Comparison of ENCODE assay signal across 11 cellular contexts in genomic region chr19:45782820-45783785, GRCh38. TPM values are rescaled to one million over a fixed set of nuclear protein-coding genes. Genes with fewer than 3 reads are reported as not detected.
DNase-seq lines count a peak whose midpoint lies in the region; ATAC-seq and TF ChIP-seq lines count a peak whose summit lies in the region.
"Had no signal": no experiment of that assay in that cellular context is flagged by ENCODE, and none has a peak within 500 bp of the region (broad histone marks: within the 10 kb centered on the region; RNA-seq: fewer than 3 reads in every experiment).

No MANE protein-coding gene starts in this region.

- H3K27ac Mint-ChIP-seq in endodermal cell: no peak overlapping the region
- peak overlapping the region; percentile 85 for H3K27ac Mint-ChIP-seq in mesothelial cell of epicardium
- no peak overlapping the region for H3K27ac Mint-ChIP-seq in activated CD8-positive, alpha-beta T cell treated with anti-CD3 and anti-CD28 coated beads, Interleukin-2, amount 10 ng/mL, durations not matched to agents 7 days and 5 days
- H3K27ac Mint-ChIP-seq in activated naive CD4-positive, alpha-beta T cell treated with anti-CD3 and anti-CD28 coated beads, Interleukin-2, amount 10 ng/mL, durations not matched to agents 7 days and 5 days: no peak overlapping the region

- intact Hi-C loops in uterus (cut with DNase I; ENCODE audit: low total_unique reads): no loop called here

- H3K36me3 Mint-ChIP-seq in endodermal cell (ENCODE audit: low read depth): peaks cover 30% of the 10 kb centered on the region
- H3K36me3 Mint-ChIP-seq in mesothelial cell of epicardium: peaks cover 13% of the 10 kb centered on the region
- H3K36me3 Mint-ChIP-seq in activated CD8-positive, alpha-beta T cell treated with anti-CD3 and anti-CD28 coated beads, Interleukin-2, amount 10 ng/mL, durations not matched to agents 7 days and 5 days (ENCODE audit: low read depth): peaks cover 8% of the 10 kb centered on the region
- H3K36me3 Mint-ChIP-seq in activated naive CD4-positive, alpha-beta T cell treated with anti-CD3 and anti-CD28 coated beads, Interleukin-2, amount 10 ng/mL, durations not matched to agents 7 days and 5 days: peaks cover 19% of the 10 kb centered on the region

- no peak overlapping the region for H3K4me3 Mint-ChIP-seq in endodermal cell
- H3K4me3 Mint-ChIP-seq in mesothelial cell of epicardium: peak overlapping the region; percentile 45
- no peak overlapping the region for H3K4me3 Mint-ChIP-seq in activated CD8-positive, alpha-beta T cell treated with anti-CD3 and anti-CD28 coated beads, Interleukin-2, amount 10 ng/mL, durations not matched to agents 7 days and 5 days
- H3K4me3 Mint-ChIP-seq in activated naive CD4-positive, alpha-beta T cell treated with anti-CD3 and anti-CD28 coated beads, Interleukin-2, amount 10 ng/mL, durations not matched to agents 7 days and 5 days: no peak overlapping the region

- DNase-seq in DMS 273 (lab: John Stamatoyannopoulos, UW; ENCODE audit: unreplicated experiment): peak; percentile 51
- DNase-seq in DMS 273 treated with DMSO at 0.1 percent for 48 hours (lab: John Stamatoyannopoulos, UW): no peak
- DNase-seq in endodermal cell: peak; percentile 51
- DNase-seq in mesothelial cell of epicardium (ENCODE audit: low spot score in 2 of 2, unreplicated experiment in 2 of 2): no peak
- DNase-seq in uterus: peak; percentile 84 to 86
- DNase-seq in activated CD8-positive, alpha-beta T cell treated with anti-CD3 and anti-CD28 coated beads, Interleukin-2, amount 10 ng/mL, durations not matched to agents 7 days and 5 days: no peak
- no peak for DNase-seq in NCI-H748 treated with DMSO at 0.1 percent for 48 hours (lab: John Stamatoyannopoulos, UW)
- DNase-seq in activated naive CD4-positive, alpha-beta T cell treated with anti-CD3 and anti-CD28 coated beads, Interleukin-2, amount 10 ng/mL, durations not matched to agents 7 days and 5 days: no peak
- DNase-seq: 8988T; stimulated activated CD4-positive, alpha-beta T cell treated with anti-CD3 and anti-CD28 coated beads, Interleukin-2, amount 100 ng/mL, for 48 hours had no signal

- H3K9me3 Mint-ChIP-seq in endodermal cell (no peaks in the 10 kb centered on the region), mesothelial cell of epicardium (no peaks in the 10 kb centered on the region)
- H3K9me3 Mint-ChIP-seq in activated CD8-positive, alpha-beta T cell treated with anti-CD3 and anti-CD28 coated beads, Interleukin-2, amount 10 ng/mL, durations not matched to agents 7 days and 5 days (ENCODE audit: insufficient read depth): no peaks in the 10 kb centered on the region
- H3K9me3 Mint-ChIP-seq in activated naive CD4-positive, alpha-beta T cell treated with anti-CD3 and anti-CD28 coated beads, Interleukin-2, amount 10 ng/mL, durations not matched to agents 7 days and 5 days: no peaks in the 10 kb centered on the region

- TF ChIP-seq CTCF in endodermal cell (conservative IDR thresholded peaks at IDR 0.05) (no peak), mesothelial cell of epicardium (IDR thresholded peaks at IDR 0.05; ENCODE audit: unreplicated experiment) (no peak), uterus (IDR thresholded peaks at IDR 0.05) (no peak)

- no peak overlapping the region for H3K4me3 ChIP-seq in endodermal cell (ENCODE audit: low read length)
- peak overlapping the region; percentile 48 to 78 for H3K4me3 ChIP-seq in uterus

- H3K27me3 Mint-ChIP-seq in endodermal cell (ENCODE audit: insufficient read depth) (peaks cover 6% of the 10 kb centered on the region), mesothelial cell of epicardium (ENCODE audit: low read depth) (no peaks in the 10 kb centered on the region)
- peaks cover 40% of the 10 kb centered on the region for H3K27me3 Mint-ChIP-seq in activated CD8-positive, alpha-beta T cell treated with anti-CD3 and anti-CD28 coated beads, Interleukin-2, amount 10 ng/mL, durations not matched to agents 7 days and 5 days (ENCODE audit: low read depth)
- peaks cover 94% of the 10 kb centered on the region for H3K27me3 Mint-ChIP-seq in activated naive CD4-positive, alpha-beta T cell treated with anti-CD3 and anti-CD28 coated beads, Interleukin-2, amount 10 ng/mL, durations not matched to agents 7 days and 5 days

- peak in 1 of 2 donors; percentile 30 for TF ChIP-seq POLR2A in uterus (IDR thresholded peaks at IDR 0.05)

- CTCF ChIA-PET in activated CD8-positive, alpha-beta T cell treated with anti-CD3 and anti-CD28 coated beads, Interleukin-2, amount 10 ng/mL, durations not matched to agents 7 days and 5 days (lab: Charles Lee): interaction anchor here (1.0 to 1.3 kb wide), 3 partner anchors 12 to 16 kb away, joined by 3 to 5 read pairs (median 4); partner anchors contain the start of gene SIX5
- CTCF ChIA-PET in activated naive CD4-positive, alpha-beta T cell treated with anti-CD3 and anti-CD28 coated beads, Interleukin-2, amount 10 ng/mL, durations not matched to agents 7 days and 5 days (lab: Charles Lee): interaction anchor here (1.0 to 1.3 kb wide), 2 partner anchors 14 to 16 kb away, joined by 4 to 5 read pairs; partner anchors contain the start of gene SIX5

- H3K36me3 ChIP-seq in endodermal cell (ENCODE audit: control insufficient read depth, insufficient read depth, low read length) (peaks cover 13% of the 10 kb centered on the region), uterus (no peaks in the 10 kb centered on the region)

- no peak overlapping the region for H3K9ac ChIP-seq in endodermal cell (ENCODE audit: extremely low read depth, low read length, poor library complexity, severe bottlenecking)

- POLR2A ChIA-PET in activated CD8-positive, alpha-beta T cell treated with anti-CD3 and anti-CD28 coated beads, Interleukin-2, amount 10 ng/mL, durations not matched to agents 7 days and 5 days (lab: Charles Lee): no interaction called here

- no peaks in the 10 kb centered on the region for H3K27me3 ChIP-seq in endodermal cell (ENCODE audit: control insufficient read depth, insufficient read depth, low read length, poor library complexity, severe bottlenecking)
- no peaks in the 10 kb centered on the region for H3K27me3 ChIP-seq in uterus

- H3K4me1 ChIP-seq in endodermal cell (ENCODE audit: control insufficient read depth, insufficient read depth, low read length) (peaks cover 11% of the 10 kb centered on the region), uterus (peaks cover 6 to 17% of the 10 kb centered on the region in 2 donors)

- ATAC-seq in activated CD8-positive, alpha-beta T cell treated with anti-CD3 and anti-CD28 coated beads, Interleukin-2, amount 10 ng/mL, durations not matched to agents 7 days and 5 days: no peak

- peaks cover 9% of the 10 kb centered on the region for H3K4me1 Mint-ChIP-seq in endodermal cell
- H3K4me1 Mint-ChIP-seq in mesothelial cell of epicardium: peaks cover 34% of the 10 kb centered on the region
- peaks cover 16% of the 10 kb centered on the region for H3K4me1 Mint-ChIP-seq in activated CD8-positive, alpha-beta T cell treated with anti-CD3 and anti-CD28 coated beads, Interleukin-2, amount 10 ng/mL, durations not matched to agents 7 days and 5 days (ENCODE audit: low read depth)
- peaks cover 20% of the 10 kb centered on the region for H3K4me1 Mint-ChIP-seq in activated naive CD4-positive, alpha-beta T cell treated with anti-CD3 and anti-CD28 coated beads, Interleukin-2, amount 10 ng/mL, durations not matched to agents 7 days and 5 days

- WGBS in endodermal cell (ENCODE audit: insufficient coverage in 1 of 2, insufficient read length in 1 of 2), 2 experiments: 74 to 84% methylated on average over 11 to 24 of the region's 26 CpGs

- H3K9me3 ChIP-seq in endodermal cell (ENCODE audit: control insufficient read depth, low read length): no peaks in the 10 kb centered on the region
- H3K9me3 ChIP-seq in uterus: no peaks in the 10 kb centered on the region

- H3K27ac ChIP-seq in endodermal cell (ENCODE audit: low read depth, low read length) (peak overlapping the region; percentile 1), uterus (peak overlapping the region; percentile 93 to 97)
- H3K27ac ChIP-seq: VCaP had no signal

RNA-seq across cellular contexts. Expression of gene DMPK, which starts 0.8 kb away (rescaled TPM):
- total RNA-seq in endodermal cell (10 to 100 TPM; 58.8 to 75.9 TPM), mesothelial cell of epicardium (126 to 130 TPM (median 127 TPM) in 3 replicates), uterus (100 to 1,000 TPM in 1 of 4 donors, 10 to 100 TPM in 3; 15.3 to 211 (median 43.8) TPM)
- polyA plus RNA-seq in endodermal cell (2013, experiment 1 of 2): 50.5 TPM
- polyA plus RNA-seq in endodermal cell (2013, experiment 2 of 2): 46.7 TPM
- total RNA-seq in activated CD8-positive, alpha-beta T cell treated with anti-CD3 and anti-CD28 coated beads, Interleukin-2, amount 10 ng/mL, durations not matched to agents 7 days and 5 days: 10 to 100 TPM in 1 of 2 experiments, 1 to 10 TPM in 1; 9.9 to 14.4 TPM

RNA-seq across cellular contexts. Expression of gene DMWD, which starts 9.5 kb away (rescaled TPM):
- total RNA-seq in endodermal cell: 10 to 100 TPM; 86.4 to 86.9 TPM
- polyA plus RNA-seq in endodermal cell (2013, experiment 1 of 2): 61.6 TPM
- polyA plus RNA-seq in endodermal cell (2013, experiment 2 of 2): 53.9 TPM
- 109 to 120 TPM (median 116 TPM) in 3 replicates for total RNA-seq in mesothelial cell of epicardium
- 100 to 1,000 TPM in 1 of 4 donors, 10 to 100 TPM in 2, 1 to 10 TPM in 1; 4.4 to 103 (median 36.9) TPM for total RNA-seq in uterus
- total RNA-seq in activated CD8-positive, alpha-beta T cell treated with anti-CD3 and anti-CD28 coated beads, Interleukin-2, amount 10 ng/mL, durations not matched to agents 7 days and 5 days: 10 to 100 TPM; 20.6 TPM

RNA-seq across cellular contexts. Expression of gene SIX5, which starts 14.1 kb away (rescaled TPM):
- total RNA-seq in endodermal cell (10 to 100 TPM; 41.6 to 46.4 TPM), mesothelial cell of epicardium (44.3 to 50.3 TPM (median 47.3 TPM) in 3 replicates), uterus (10 to 100 TPM in 2 of 4 donors, 1 to 10 TPM in 2; 4.4 to 48.9 (median 12.5) TPM)
- polyA plus RNA-seq in endodermal cell (2013, experiment 1 of 2): 38.7 TPM
- polyA plus RNA-seq in endodermal cell (2013, experiment 2 of 2): 33.4 TPM
- under 1 TPM; 0.53 to 0.89 TPM for total RNA-seq in activated CD8-positive, alpha-beta T cell treated with anti-CD3 and anti-CD28 coated beads, Interleukin-2, amount 10 ng/mL, durations not matched to agents 7 days and 5 days

RNA-seq across cellular contexts. Expression of gene RSPH6A, which starts 32.0 kb away (rescaled TPM):
- total RNA-seq in endodermal cell (under 1 TPM; 0.53 TPM), mesothelial cell of epicardium (0.44 to 0.56 TPM (median 0.50 TPM) in 3 replicates), uterus (under 1 TPM in 2 of 4 donors, not detected in 2; 0.14 to 0.40 TPM)
- 0.21 TPM for polyA plus RNA-seq in endodermal cell (2013, experiment 1 of 2)
- polyA plus RNA-seq in endodermal cell (2013, experiment 2 of 2): 0.17 TPM
- under 1 TPM; 0.55 to 0.68 TPM for total RNA-seq in activated CD8-positive, alpha-beta T cell treated with anti-CD3 and anti-CD28 coated beads, Interleukin-2, amount 10 ng/mL, durations not matched to agents 7 days and 5 days

RNA-seq across cellular contexts. Expression of gene MEIOSIN, which starts 49.9 kb away (rescaled TPM):
- total RNA-seq in endodermal cell (not detected), mesothelial cell of epicardium (not detected in 3 replicates), uterus (not detected)
- not detected for polyA plus RNA-seq in endodermal cell (2013, experiment 1 of 2)
- polyA plus RNA-seq in endodermal cell (2013, experiment 2 of 2): not detected
- not detected for total RNA-seq in activated CD8-positive, alpha-beta T cell treated with anti-CD3 and anti-CD28 coated beads, Interleukin-2, amount 10 ng/mL, durations not matched to agents 7 days and 5 days

Comparison
In these comparisons a context has a peak if more than half of its experiments do, and no peak if none do; other contexts are left out.
1. DNase-seq: peak in DMS 273 (single experiment), endodermal cell (single experiment) and uterus (2 of 2); none in DMS 273 treated with DMSO at 0.1 percent for 48 hours (single experiment), mesothelial cell of epicardium (0 of 2), activated CD8-positive, alpha-beta T cell treated with anti-CD3 and anti-CD28 coated beads, Interleukin-2, amount 10 ng/mL, durations not matched to agents 7 days and 5 days (single experiment), NCI-H748 treated with DMSO at 0.1 percent for 48 hours (single experiment) and activated naive CD4-positive, alpha-beta T cell treated with anti-CD3 and anti-CD28 coated beads, Interleukin-2, amount 10 ng/mL, durations not matched to agents 7 days and 5 days (single experiment).